In genomic region chr9:75780185-75780584, GRCh38 we compare ENCODE assay signal across 10 cellular contexts.
"Had no signal": no experiment of that assay in that cellular context is flagged by ENCODE, and none has a peak within 500 bp of the region (broad histone marks: within the 10 kb centered on the region; RNA-seq: fewer than 3 reads in every experiment).

No MANE protein-coding gene starts in this region.

- DNase-seq: GM23248, GOT3, H7, H9, HCEC 1CT, HFFc6 had no signal

- H3K9me3 ChIP-seq: HAP-1 had no signal

- H3K4me2 ChIP-seq: GM23338 had no signal

- H2AFZ ChIP-seq: GM23248, GM23338 had no signal

- FAIRE-seq: H1 had no signal

- H3K36me3 ChIP-seq: HAP-1 had no signal

- H3K4me1 Mint-ChIP-seq: GM23338 had no signal

- H3K27ac Mint-ChIP-seq: GM23338, H9, HFFc6 had no signal

- H3K9ac ChIP-seq: GM23248 had no signal

- ATAC-seq: GM23338, HCT116 had no signal

- H3K4me3 ChIP-seq: GM23248, GM23338, HAP-1 had no signal

- H3K4me3 Mint-ChIP-seq: GM23338, H9, HFFc6 had no signal

- H3K27ac ChIP-seq: GM23248 had no signal

- H3K4me1 ChIP-seq: HAP-1 had no signal
